In the genomic region with DNA sequence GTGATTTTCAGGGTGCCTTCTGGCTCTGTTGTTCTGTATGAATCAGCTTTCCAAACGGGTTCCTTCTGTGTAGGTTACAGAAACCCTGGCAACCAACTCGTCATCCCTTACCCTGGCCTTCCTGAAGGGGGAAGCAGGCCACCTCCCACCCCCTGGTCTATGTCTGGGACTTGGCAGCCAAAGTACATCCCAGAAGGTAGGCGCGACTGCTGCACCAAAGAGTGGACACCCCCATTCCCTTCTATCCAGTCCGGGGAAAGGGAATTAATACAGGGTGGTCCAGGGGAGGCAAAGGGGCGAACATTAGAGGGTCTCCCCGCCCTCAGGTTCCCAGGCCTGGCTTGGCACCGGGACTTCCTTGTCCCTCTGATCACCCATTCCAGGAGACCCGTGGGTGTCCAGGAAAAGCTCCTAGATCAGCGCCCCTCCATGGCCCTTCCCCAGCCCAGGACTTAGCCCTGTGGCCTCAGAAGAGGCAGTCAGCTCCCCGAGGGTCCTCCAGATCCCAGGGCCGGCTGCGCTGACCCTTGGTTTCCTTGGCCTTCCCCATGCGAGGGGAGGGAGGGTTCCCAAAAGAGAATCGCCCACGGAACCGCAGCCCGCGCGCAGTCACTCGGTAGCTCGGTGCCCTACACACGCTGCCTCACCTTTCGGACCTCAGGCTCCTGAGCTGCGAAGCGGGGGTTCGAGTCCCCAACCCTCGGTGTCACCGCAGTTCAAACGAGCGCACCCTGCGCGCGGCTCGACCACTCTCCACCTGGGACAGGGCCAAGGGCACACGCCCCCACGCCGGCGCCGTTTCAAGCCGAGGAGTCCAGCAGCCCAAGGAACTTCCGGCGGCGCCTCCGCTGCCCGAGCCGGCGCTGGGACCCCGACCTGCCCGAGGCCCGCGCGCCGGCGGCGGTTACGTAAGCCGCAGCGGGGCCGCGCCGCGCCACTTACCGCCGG, we compare ENCODE assay signal across 1 cellular context.
TF ChIP-seq lines count a peak whose summit lies in the region.

A gene with protein sequence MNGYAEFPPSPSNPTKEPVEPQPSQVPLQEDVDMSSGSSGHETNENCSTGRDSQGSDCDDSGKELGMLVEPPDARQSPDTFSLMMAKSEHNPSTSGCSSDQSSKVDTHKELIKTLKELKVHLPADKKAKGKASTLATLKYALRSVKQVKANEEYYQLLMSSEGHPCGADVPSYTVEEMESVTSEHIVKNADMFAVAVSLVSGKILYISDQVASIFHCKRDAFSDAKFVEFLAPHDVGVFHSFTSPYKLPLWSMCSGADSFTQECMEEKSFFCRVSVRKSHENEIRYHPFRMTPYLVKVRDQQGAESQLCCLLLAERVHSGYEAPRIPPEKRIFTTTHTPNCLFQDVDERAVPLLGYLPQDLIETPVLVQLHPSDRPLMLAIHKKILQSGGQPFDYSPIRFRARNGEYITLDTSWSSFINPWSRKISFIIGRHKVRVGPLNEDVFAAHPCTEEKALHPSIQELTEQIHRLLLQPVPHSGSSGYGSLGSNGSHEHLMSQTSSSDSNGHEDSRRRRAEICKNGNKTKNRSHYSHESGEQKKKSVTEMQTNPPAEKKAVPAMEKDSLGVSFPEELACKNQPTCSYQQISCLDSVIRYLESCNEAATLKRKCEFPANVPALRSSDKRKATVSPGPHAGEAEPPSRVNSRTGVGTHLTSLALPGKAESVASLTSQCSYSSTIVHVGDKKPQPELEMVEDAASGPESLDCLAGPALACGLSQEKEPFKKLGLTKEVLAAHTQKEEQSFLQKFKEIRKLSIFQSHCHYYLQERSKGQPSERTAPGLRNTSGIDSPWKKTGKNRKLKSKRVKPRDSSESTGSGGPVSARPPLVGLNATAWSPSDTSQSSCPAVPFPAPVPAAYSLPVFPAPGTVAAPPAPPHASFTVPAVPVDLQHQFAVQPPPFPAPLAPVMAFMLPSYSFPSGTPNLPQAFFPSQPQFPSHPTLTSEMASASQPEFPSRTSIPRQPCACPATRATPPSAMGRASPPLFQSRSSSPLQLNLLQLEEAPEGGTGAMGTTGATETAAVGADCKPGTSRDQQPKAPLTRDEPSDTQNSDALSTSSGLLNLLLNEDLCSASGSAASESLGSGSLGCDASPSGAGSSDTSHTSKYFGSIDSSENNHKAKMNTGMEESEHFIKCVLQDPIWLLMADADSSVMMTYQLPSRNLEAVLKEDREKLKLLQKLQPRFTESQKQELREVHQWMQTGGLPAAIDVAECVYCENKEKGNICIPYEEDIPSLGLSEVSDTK (N-terminal part only) (minus strand): TSS at position 909 of the 948 bp plus-strand sequence. CDS start 10,674 bp downstream, outside the sequence.

TF ChIP-seq in HEK293T, 16 proteins besides CTCF, POLR2A, EP300 and RAD21:
- no peak for TF ChIP-seq FOXK2 (IDR thresholded peaks at IDR 0.05)
